In genomic region chr14:90742709-90743108, GRCh38 we compare ENCODE assay signal across 26 cellular contexts.
DNase-seq lines count a peak whose midpoint lies in the region; ATAC-seq and TF ChIP-seq lines count a peak whose summit lies in the region.
"Had no signal": no experiment of that assay in that cellular context is flagged by ENCODE, and none has a peak within 500 bp of the region (broad histone marks: within the 10 kb centered on the region; RNA-seq: fewer than 3 reads in every experiment).

No MANE protein-coding gene starts in this region.

- no peak for TF ChIP-seq POLR2A in testis (IDR thresholded peaks at IDR 0.05)

- WGBS in heart right ventricle, 2 donors: 45 to 58% methylated on average over 6 of the region's 6 CpGs
- WGBS in testis, 2 donors: 45 to 56% methylated on average over 6 of the region's 6 CpGs

- intact Hi-C loops in heart right ventricle (cut with DNase I): no loop called here
- intact Hi-C loops in testis (cut with DNase I; ENCODE audit: low total_unique reads): no loop called here

- no peak overlapping the region for H3K4me3 Mint-ChIP-seq in osteocyte (ENCODE audit: unreplicated experiment)
- H3K4me3 Mint-ChIP-seq: activated CD8-positive, alpha-beta T cell treated with anti-CD3 and anti-CD28 coated beads, Interleukin-2, amount 10 ng/mL, durations not matched to agents 7 days and 5 days; activated naive CD8-positive, alpha-beta T cell treated with anti-CD3 and anti-CD28 coated beads, Interleukin-2, amount 50 U/mL, for 24 hours; naive B cell; stimulated activated naive CD8-positive, alpha-beta T cell treated with anti-CD3 and anti-CD28 coated beads, Interleukin-15, Interleukin-2, amounts not matched to agents 100 ng/mL and 50 ng/mL, for 24 hours had no signal

- no peak for TF ChIP-seq CTCF in heart right ventricle (IDR thresholded peaks at IDR 0.05)
- no peak for TF ChIP-seq CTCF in osteocyte (IDR thresholded peaks at IDR 0.05)
- TF ChIP-seq CTCF in testis (IDR thresholded peaks at IDR 0.05): no peak

- no peaks in the 10 kb centered on the region for H3K27me3 Mint-ChIP-seq in osteocyte (ENCODE audit: unreplicated experiment)
- H3K27me3 Mint-ChIP-seq: activated naive CD8-positive, alpha-beta T cell treated with anti-CD3 and anti-CD28 coated beads, Interleukin-2, amount 50 U/mL, for 24 hours; naive B cell; stimulated activated naive CD8-positive, alpha-beta T cell treated with anti-CD3 and anti-CD28 coated beads, Interleukin-15, Interleukin-2, amounts not matched to agents 100 ng/mL and 50 ng/mL, for 24 hours had no signal

- H3K27me3 ChIP-seq in heart right ventricle (no peaks in the 10 kb centered on the region), testis (no peaks in the 10 kb centered on the region)
- H3K27me3 ChIP-seq: BLaER1, brain microvascular endothelial cell, colonic mucosa, right lobe of liver had no signal

- H3K9me3 Mint-ChIP-seq in osteocyte (ENCODE audit: unreplicated experiment): peaks cover 3% of the 10 kb centered on the region
- H3K9me3 Mint-ChIP-seq: activated naive CD8-positive, alpha-beta T cell treated with anti-CD3 and anti-CD28 coated beads, Interleukin-2, amount 50 U/mL, for 24 hours; stimulated activated naive CD8-positive, alpha-beta T cell treated with anti-CD3 and anti-CD28 coated beads, Interleukin-15, Interleukin-2, amounts not matched to agents 100 ng/mL and 50 ng/mL, for 24 hours had no signal

- peaks cover 7% of the 10 kb centered on the region for H3K4me1 Mint-ChIP-seq in osteocyte (ENCODE audit: unreplicated experiment)
- H3K4me1 Mint-ChIP-seq: activated naive CD8-positive, alpha-beta T cell treated with anti-CD3 and anti-CD28 coated beads, Interleukin-2, amount 50 U/mL, for 24 hours; naive B cell had no signal

- H3K9me3 ChIP-seq in heart right ventricle (peaks cover 0 to 6% (median 2%) of the 10 kb centered on the region in 11 donors), testis (no peaks in the 10 kb centered on the region)
- H3K9me3 ChIP-seq: colonic mucosa, right lobe of liver had no signal

- peak overlapping the region; percentile 46 for H3K27ac ChIP-seq in angular gyrus (ENCODE audit: low read depth, low read length)
- H3K27ac ChIP-seq in heart right ventricle: peak overlapping the region in 7 of 10 donors; percentile 19 to 73 (median 42)
- peak overlapping the region; percentile 28 to 76 for H3K27ac ChIP-seq in testis
- H3K27ac ChIP-seq: BLaER1, brain microvascular endothelial cell, colonic mucosa, PC-9 had no signal

- peaks cover 0 to 10% (median 0%) of the 10 kb centered on the region in 9 donors for H3K36me3 ChIP-seq in heart right ventricle
- H3K36me3 ChIP-seq in testis (ENCODE audit: low read depth, missing control alignments): no peaks in the 10 kb centered on the region
- H3K36me3 ChIP-seq: brain microvascular endothelial cell, colonic mucosa, right lobe of liver had no signal

- H3K4me1 ChIP-seq in heart right ventricle (peaks cover 8 to 39% (median 28%) of the 10 kb centered on the region in 9 donors), testis (peaks cover 21% of the 10 kb centered on the region)
- H3K4me1 ChIP-seq: BLaER1, Caco-2, colonic mucosa had no signal

- H3K36me3 Mint-ChIP-seq in osteocyte (ENCODE audit: unreplicated experiment): peaks cover 2% of the 10 kb centered on the region
- H3K36me3 Mint-ChIP-seq: naive B cell had no signal

- DNase-seq in heart right ventricle: no peak
- peak; percentile 44 for DNase-seq in osteocyte (ENCODE audit: extremely low spot score, unreplicated experiment)
- peak; percentile 30 for DNase-seq in testis
- no peak for DNase-seq in activated gamma-delta T cell (lab: John Stamatoyannopoulos, UW)
- DNase-seq in T-helper 1 cell: no peak
- DNase-seq in GOT3 (lab: John Stamatoyannopoulos, UW): no peak
- DNase-seq: ACHN; activated CD4-positive, CD25-positive, alpha-beta regulatory T cell treated with anti-CD3 and anti-CD28 coated beads, Interleukin-2, amount 50 U/mL, for 72 hours; activated CD8-positive, alpha-beta T cell treated with anti-CD3 and anti-CD28 coated beads, Interleukin-2, amount 10 ng/mL, durations not matched to agents 7 days and 5 days; activated effector memory CD4-positive, alpha-beta T cell treated with anti-CD3 and anti-CD28 coated beads, Interleukin-2, amount 50 U/mL, for 16 hours; activated naive CD8-positive, alpha-beta T cell treated with anti-CD3 and anti-CD28 coated beads, Interleukin-2, amount 50 U/mL, for 24 hours; activated T-cell treated with anti-CD3 and anti-CD28 coated beads for 4 hours; brain microvascular endothelial cell; Caco-2; colonic mucosa; kidney glomerular epithelial cell; mesenchymal stem cell; naive B cell; NCI-H510A; PC-9; SHP77 treated with DMSO at 0.1 percent for 48 hours had no signal

- ATAC-seq in heart right ventricle (peak; percentile 66 to 81 (median 75)), HG02798 (IDR thresholded peaks at IDR 0.05; ENCODE audit: poor library complexity, unreplicated experiment) (no peak)
- ATAC-seq: activated CD8-positive, alpha-beta T cell treated with anti-CD3 and anti-CD28 coated beads, Interleukin-2, amount 10 ng/mL, durations not matched to agents 7 days and 5 days; activated naive CD8-positive, alpha-beta T cell treated with anti-CD3 and anti-CD28 coated beads, Interleukin-2, amount 50 U/mL, for 24 hours had no signal

- H3K4me3 ChIP-seq in heart right ventricle (no peak overlapping the region), testis (no peak overlapping the region)
- H3K4me3 ChIP-seq: BLaER1, colonic mucosa, PC-9, right lobe of liver had no signal

- H3K27ac Mint-ChIP-seq in osteocyte (ENCODE audit: unreplicated experiment): no peak overlapping the region
- H3K27ac Mint-ChIP-seq: activated CD8-positive, alpha-beta T cell treated with anti-CD3 and anti-CD28 coated beads, Interleukin-2, amount 10 ng/mL, durations not matched to agents 7 days and 5 days; activated naive CD8-positive, alpha-beta T cell treated with anti-CD3 and anti-CD28 coated beads, Interleukin-2, amount 50 U/mL, for 24 hours; stimulated activated naive CD8-positive, alpha-beta T cell treated with anti-CD3 and anti-CD28 coated beads, Interleukin-15, Interleukin-2, amounts not matched to agents 100 ng/mL and 50 ng/mL, for 24 hours had no signal

Comparison
In these comparisons a context has a peak if more than half of its experiments do, and no peak if none do; other contexts are left out.
1. DNase-seq: peak in osteocyte (single experiment) and testis (single experiment); none in heart right ventricle (0 of 2), activated gamma-delta T cell (single experiment), T-helper 1 cell (0 of 5) and GOT3 (single experiment).
2. Peak in every context shown above with its lines, with median percentiles within 50 percentile points of each other: H3K27ac ChIP-seq.